ENCODE assay signal across 21 cellular contexts in the genomic region with DNA sequence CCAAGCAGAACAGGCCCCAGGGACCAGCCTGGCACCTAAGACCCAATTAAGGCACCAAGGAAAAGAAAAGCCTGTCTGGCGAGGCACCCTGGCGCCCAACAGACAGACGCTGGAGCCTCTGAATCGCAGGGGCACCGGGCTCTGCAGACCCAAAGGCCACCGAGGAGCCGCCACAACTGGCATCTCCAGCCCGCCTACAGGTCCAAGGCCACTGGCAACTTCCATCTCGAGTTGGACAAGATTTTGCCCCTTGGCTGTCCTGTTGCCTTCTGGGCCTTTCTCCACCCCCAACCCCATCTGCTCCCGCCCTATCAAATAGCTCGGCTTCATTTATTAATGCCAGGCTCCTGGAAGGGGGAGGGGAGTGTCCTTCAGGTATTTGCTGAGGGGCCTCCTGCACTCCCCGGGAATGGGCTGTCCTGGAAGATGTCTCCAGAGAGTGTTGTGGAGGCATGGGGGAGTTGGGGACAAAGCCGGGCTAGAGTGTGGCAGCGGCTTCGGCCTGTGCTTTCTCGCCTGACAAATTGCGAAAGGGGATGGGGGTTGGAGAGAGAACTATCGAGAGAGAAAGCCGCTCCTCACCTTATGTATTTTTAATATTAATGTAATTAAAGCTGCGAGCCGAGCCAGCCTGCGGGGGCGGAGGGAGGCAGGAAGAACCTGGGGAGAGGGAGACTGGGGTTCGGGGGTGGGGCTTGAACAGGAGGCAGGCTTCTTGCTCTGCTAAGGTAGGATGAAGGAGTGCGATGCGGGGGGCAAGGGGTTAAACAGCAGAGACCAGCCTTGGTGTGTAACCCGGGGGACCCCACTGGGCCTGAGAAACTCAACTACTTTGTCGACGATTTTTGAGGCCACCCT. TPM values are rescaled to one million over a fixed set of nuclear protein-coding genes. Genes with fewer than 3 reads are reported as not detected.
DNase-seq lines count a peak whose midpoint lies in the region; ATAC-seq and TF ChIP-seq lines count a peak whose summit lies in the region.
"Had no signal": no experiment of that assay in that cellular context is flagged by ENCODE, and none has a peak within 500 bp of the region (broad histone marks: within the 10 kb centered on the region; RNA-seq: fewer than 3 reads in every experiment).

No MANE protein-coding gene starts in this region.

- H3K27ac Mint-ChIP-seq in stimulated activated naive CD8-positive, alpha-beta T cell treated with anti-CD3 and anti-CD28 coated beads, Interleukin-15, Interleukin-2, amounts not matched to agents 100 ng/mL and 50 ng/mL, for 24 hours = no peak overlapping the region
- no peak overlapping the region for H3K27ac Mint-ChIP-seq in memory B cell
- H3K27ac Mint-ChIP-seq: activated CD4-positive, alpha-beta T cell treated with anti-CD3 and anti-CD28 coated beads for 36 hours; activated CD8-positive, alpha-beta memory T cell treated with anti-CD3 and anti-CD28 coated beads, Interleukin-2, amount 10 ng/mL, durations not matched to agents 7 days and 5 days; immature natural killer cell had no signal

- peak overlapping the region; percentile 13 for H3K4me3 Mint-ChIP-seq in stimulated activated naive CD8-positive, alpha-beta T cell treated with anti-CD3 and anti-CD28 coated beads, Interleukin-15, Interleukin-2, amounts not matched to agents 100 ng/mL and 50 ng/mL, for 24 hours
- H3K4me3 Mint-ChIP-seq in memory B cell = peak overlapping the region; percentile 41
- H3K4me3 Mint-ChIP-seq: activated CD8-positive, alpha-beta memory T cell treated with anti-CD3 and anti-CD28 coated beads, Interleukin-2, amount 10 ng/mL, durations not matched to agents 7 days and 5 days had no signal

- no peak for ATAC-seq in stimulated activated naive CD8-positive, alpha-beta T cell treated with anti-CD3 and anti-CD28 coated beads, Interleukin-15, Interleukin-2, amounts not matched to agents 100 U/mL and 50 U/mL, for 24 hours
- ATAC-seq in memory B cell (ENCODE audit: low read depth) = no peak
- no peak for ATAC-seq in GM19328 (IDR thresholded peaks at IDR 0.05; ENCODE audit: unreplicated experiment)
- no peak for ATAC-seq in HG02610 (IDR thresholded peaks at IDR 0.05; ENCODE audit: unreplicated experiment)
- ATAC-seq: activated CD4-positive, alpha-beta T cell treated with anti-CD3 and anti-CD28 coated beads for 36 hours; activated CD8-positive, alpha-beta memory T cell treated with anti-CD3 and anti-CD28 coated beads, Interleukin-2, amount 10 ng/mL, durations not matched to agents 7 days and 5 days had no signal

- peak overlapping the region; percentile 45 to 93 (median 80) for H3K4me3 ChIP-seq in dorsolateral prefrontal cortex
- H3K4me3 ChIP-seq: SJSA1 had no signal

- DNase-seq in stimulated activated naive CD8-positive, alpha-beta T cell treated with anti-CD3 and anti-CD28 coated beads, Interleukin-15, Interleukin-2, amounts not matched to agents 100 U/mL and 50 U/mL, for 24 hours = no peak
- DNase-seq in dorsolateral prefrontal cortex (no peak), memory B cell (ENCODE audit: low spot score in 2 of 2) (no peak), NCI-H446 (lab: John Stamatoyannopoulos, UW) (no peak), SHP77 treated with DMSO at 0.1 percent for 48 hours (lab: John Stamatoyannopoulos, UW) (no peak)
- DNase-seq: activated CD8-positive, alpha-beta memory T cell treated with anti-CD3 and anti-CD28 coated beads, Interleukin-2, amount 10 ng/mL, durations not matched to agents 7 days and 5 days; activated gamma-delta T cell treated with Interleukin-2 at 50 U/mL for 16 hours; foreskin melanocyte; immature natural killer cell; mammary epithelial cell; NCI-H2081; NCI-H524 treated with DMSO at 0.1 percent for 48 hours had no signal

- H3K4me1 Mint-ChIP-seq in stimulated activated naive CD8-positive, alpha-beta T cell treated with anti-CD3 and anti-CD28 coated beads, Interleukin-15, Interleukin-2, amounts not matched to agents 100 ng/mL and 50 ng/mL, for 24 hours (ENCODE audit: low read depth) = peaks cover 17% of the 10 kb centered on the region
- peaks cover 6% of the 10 kb centered on the region for H3K4me1 Mint-ChIP-seq in memory B cell

- H3K27me3 ChIP-seq in dorsolateral prefrontal cortex = peaks cover 0 to 18% (median 0%) of the 10 kb centered on the region in 45 donors

- no peaks in the 10 kb centered on the region for H3K9me3 Mint-ChIP-seq in stimulated activated naive CD8-positive, alpha-beta T cell treated with anti-CD3 and anti-CD28 coated beads, Interleukin-15, Interleukin-2, amounts not matched to agents 100 ng/mL and 50 ng/mL, for 24 hours
- no peaks in the 10 kb centered on the region for H3K9me3 Mint-ChIP-seq in memory B cell
- H3K9me3 Mint-ChIP-seq: immature natural killer cell had no signal

- TF ChIP-seq CTCF in dorsolateral prefrontal cortex (IDR thresholded peaks at IDR 0.05 in 54 of 56, conservative IDR thresholded peaks at IDR 0.05 in 2 of 56; ENCODE audit: low read depth in 1 of 56, partially characterized antibody in 56 of 56) = no peak

- H3K27me3 Mint-ChIP-seq in stimulated activated naive CD8-positive, alpha-beta T cell treated with anti-CD3 and anti-CD28 coated beads, Interleukin-15, Interleukin-2, amounts not matched to agents 100 ng/mL and 50 ng/mL, for 24 hours = peaks cover 54% of the 10 kb centered on the region
- peaks cover 30% of the 10 kb centered on the region for H3K27me3 Mint-ChIP-seq in memory B cell

- intact Hi-C loops in dorsolateral prefrontal cortex (cut with DNase I) = loop anchor here (2.0 to 5.0 kb wide), 5 partner anchors 58 to 133 kb away; no protein-coding TSS in a partner anchor

- H3K27ac ChIP-seq in dorsolateral prefrontal cortex = peak overlapping the region; percentile 37 to 94 (median 85)
- H3K27ac ChIP-seq: epithelial cell of prostate, SJSA1 had no signal

- H3K36me3 Mint-ChIP-seq in stimulated activated naive CD8-positive, alpha-beta T cell treated with anti-CD3 and anti-CD28 coated beads, Interleukin-15, Interleukin-2, amounts not matched to agents 100 ng/mL and 50 ng/mL, for 24 hours (ENCODE audit: low read depth) = no peaks in the 10 kb centered on the region
- no peaks in the 10 kb centered on the region for H3K36me3 Mint-ChIP-seq in memory B cell
- H3K36me3 Mint-ChIP-seq: activated CD8-positive, alpha-beta memory T cell treated with anti-CD3 and anti-CD28 coated beads, Interleukin-2, amount 10 ng/mL, durations not matched to agents 7 days and 5 days; immature natural killer cell had no signal

RNA-seq across cellular contexts. Expression of a gene that starts 2.0 kb away (rescaled TPM):
- total RNA-seq in dorsolateral prefrontal cortex = 10 to 100 TPM; 16.1 to 61.7 (median 35.6) TPM
- total RNA-seq: G401, mammary epithelial cell, OCI-LY7 had no signal

RNA-seq across cellular contexts. Expression of a gene that starts 29.5 kb away (rescaled TPM):
- 10 to 100 TPM in 5 of 120 experiments, 1 to 10 TPM in 115; 1.5 to 14.9 (median 4.6) TPM for total RNA-seq in dorsolateral prefrontal cortex
- total RNA-seq: astrocyte, G401, mammary epithelial cell, OCI-LY7, SJSA1 had no signal
